8 cellular contexts compared by ENCODE assay signal in the genomic region with DNA sequence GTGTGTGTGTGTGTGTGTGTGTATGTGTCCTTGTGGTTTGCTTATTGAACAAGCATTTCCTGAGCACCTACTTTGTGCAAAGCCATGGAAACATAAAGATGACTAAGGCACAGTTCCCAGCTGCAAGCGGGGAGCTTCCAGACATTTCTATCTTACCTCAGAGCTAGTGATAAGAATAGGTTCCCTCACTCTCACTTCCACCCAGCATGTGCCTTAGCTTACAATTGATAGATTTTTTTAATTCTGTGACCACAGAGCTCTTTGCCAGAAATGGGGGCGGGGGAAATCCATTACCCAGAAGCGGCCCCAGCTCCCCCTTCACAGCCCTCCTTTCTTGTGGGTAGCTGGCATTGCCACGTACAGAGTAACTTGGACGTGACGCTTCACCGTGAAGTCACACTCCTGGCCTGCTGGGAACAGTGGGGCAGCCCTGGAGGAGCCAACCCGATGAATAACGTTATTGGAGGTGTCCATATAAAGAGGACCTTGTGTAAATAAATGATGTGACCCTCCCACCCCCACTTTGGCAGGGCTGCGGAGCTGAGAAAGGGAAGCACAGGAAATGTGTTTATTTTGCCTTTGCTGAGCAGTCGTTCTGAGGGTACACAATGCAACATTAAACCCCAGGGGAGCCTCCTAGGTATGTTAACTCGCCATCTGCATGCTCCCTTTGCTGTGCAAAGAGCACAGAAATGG.
DNase-seq lines count a peak whose midpoint lies in the region; ATAC-seq, FAIRE-seq and TF ChIP-seq lines count a peak whose summit lies in the region.

No MANE protein-coding gene starts in this region.

- H3K36me3 Mint-ChIP-seq in activated naive CD4-positive, alpha-beta T cell treated with anti-CD3 and anti-CD28 coated beads, Interleukin-2, amount 50 U/mL, for 24 hours: peaks cover 6% of the 10 kb centered on the region

- no peaks in the 10 kb centered on the region for H3K79me2 ChIP-seq in trophoblast cell (ENCODE audit: control insufficient read depth, insufficient read depth, low read length, poor library complexity)

- H3K4me2 ChIP-seq in trophoblast cell (ENCODE audit: low read length): no peak overlapping the region

- H3K4me3 Mint-ChIP-seq in activated naive CD4-positive, alpha-beta T cell treated with anti-CD3 and anti-CD28 coated beads, Interleukin-2, amount 50 U/mL, for 24 hours: peak overlapping the region; percentile 58

- peak; percentile 88 for DNase-seq in RCC 7860 (ENCODE audit: low spot score)
- DNase-seq in trophoblast cell: peak; percentile 8 to 28
- no peak for DNase-seq in occipital lobe (lab: John Stamatoyannopoulos, UW)
- DNase-seq in amniotic stem cell (lab: John Stamatoyannopoulos, UW): no peak
- DNase-seq in G401 (ENCODE audit: low spot score): no peak

- no peak overlapping the region for H3K9ac ChIP-seq in trophoblast cell (ENCODE audit: low read length)

- no peak overlapping the region for H2AFZ ChIP-seq in trophoblast cell (ENCODE audit: insufficient read depth, low read length, poor library complexity)

- H3K23ac ChIP-seq in trophoblast cell (ENCODE audit: low read length): no peak overlapping the region

- no peak overlapping the region for H2BK12ac ChIP-seq in trophoblast cell (ENCODE audit: low read length)

- H3K4me1 Mint-ChIP-seq in activated naive CD4-positive, alpha-beta T cell treated with anti-CD3 and anti-CD28 coated beads, Interleukin-2, amount 50 U/mL, for 24 hours: peaks cover 70% of the 10 kb centered on the region

- in situ Hi-C loops in G401 (cut with HindIII; ENCODE audit: low sequenced_read_pairs): no loop called here

- no peak overlapping the region for H3K18ac ChIP-seq in trophoblast cell (ENCODE audit: low read length)

- H3K27me3 Mint-ChIP-seq in activated naive CD4-positive, alpha-beta T cell treated with anti-CD3 and anti-CD28 coated beads, Interleukin-2, amount 50 U/mL, for 24 hours: no peaks in the 10 kb centered on the region

- H2AK5ac ChIP-seq in trophoblast cell (ENCODE audit: low read length): no peak overlapping the region

- H3K36me3 ChIP-seq in trophoblast cell (ENCODE audit: control insufficient read depth in 1 of 2, insufficient read depth in 2 of 2, low read length in 2 of 2): peaks cover 0 to 3% of the 10 kb centered on the region in 2 experiments

- no peak overlapping the region for H3K27ac ChIP-seq in trophoblast cell (ENCODE audit: low read depth, low read length)

- no peaks in the 10 kb centered on the region for H3K27me3 ChIP-seq in trophoblast cell (ENCODE audit: insufficient read depth, low read length)

- H2BK120ac ChIP-seq in trophoblast cell (ENCODE audit: insufficient read depth, low read length, poor library complexity): no peak overlapping the region

- no peaks in the 10 kb centered on the region for H3K9me3 Mint-ChIP-seq in activated naive CD4-positive, alpha-beta T cell treated with anti-CD3 and anti-CD28 coated beads, Interleukin-2, amount 50 U/mL, for 24 hours

- H3K14ac ChIP-seq in trophoblast cell (ENCODE audit: low read length): no peak overlapping the region

- peak overlapping the region; percentile 85 for H3K27ac Mint-ChIP-seq in activated naive CD4-positive, alpha-beta T cell treated with anti-CD3 and anti-CD28 coated beads, Interleukin-2, amount 50 U/mL, for 24 hours

- no CpG with 5 or more reads among the region's 12 CpGs for WGBS in trophoblast cell (ENCODE audit: extremely low coverage, insufficient coverage, insufficient read length)

- peak; percentile 81 for FAIRE-seq in RCC 7860 (lab: Jason Lieb, UNC)

- peaks cover 2% of the 10 kb centered on the region for H3K9me3 ChIP-seq in trophoblast cell (ENCODE audit: insufficient read depth, low read depth, low read length)

- H2BK5ac ChIP-seq in trophoblast cell (ENCODE audit: low read depth, low read length, poor library complexity): no peak overlapping the region

- no peak overlapping the region for H3K4ac ChIP-seq in trophoblast cell (ENCODE audit: low read depth, low read length)

- H4K12ac ChIP-seq in trophoblast cell (ENCODE audit: low read depth, low read length): no peak overlapping the region

- no peak overlapping the region for H4K91ac ChIP-seq in trophoblast cell (ENCODE audit: low read depth, low read length)

- no peak for TF ChIP-seq POLR2A in GM18505 (IDR thresholded peaks at IDR 0.05; ENCODE audit: borderline replicate concordance, extremely low read depth, insufficient read depth, insufficient read length)

- no peak overlapping the region for H3K4me3 ChIP-seq in trophoblast cell (ENCODE audit: low read depth, low read length)

- ATAC-seq in GM18505 (IDR thresholded peaks at IDR 0.05; ENCODE audit: unreplicated experiment) (peak; percentile 43), HG03135 (IDR thresholded peaks at IDR 0.05; ENCODE audit: unreplicated experiment) (peak; percentile 54)

- peaks cover 0 to 2% of the 10 kb centered on the region in 2 experiments for H3K4me1 ChIP-seq in trophoblast cell (ENCODE audit: control insufficient read depth in 1 of 2, insufficient read depth in 2 of 2, low read length in 2 of 2)

- no peak overlapping the region for H4K8ac ChIP-seq in trophoblast cell (ENCODE audit: low read depth, low read length)

- peaks cover 2% of the 10 kb centered on the region for H3K79me1 ChIP-seq in trophoblast cell (ENCODE audit: low read length)

Comparison
In these comparisons a context has a peak if more than half of its experiments do, and no peak if none do; other contexts are left out.
1. DNase-seq: peak in RCC 7860 (single experiment) and trophoblast cell (2 of 2); none in occipital lobe (single experiment), amniotic stem cell (single experiment) and G401 (single experiment).